Comparison of ENCODE assay signal across 13 cellular contexts in genomic region chr9:107875571-107875980, GRCh38.
A peak's percentile ranks its signal among the peaks of the same experiment; 100 is the strongest.
DNase-seq lines count a peak whose midpoint lies in the region; ATAC-seq lines count a peak whose summit lies in the region.
"Had no signal": no experiment of that assay in that cellular context is flagged by ENCODE, and none has a peak within 500 bp of the region (broad histone marks: within the 10 kb centered on the region; RNA-seq: fewer than 3 reads in every experiment).

No MANE protein-coding gene starts in this region.

- DNase-seq in EH (ENCODE audit: low read depth), result peak; percentile 25
- peak; percentile 97 for DNase-seq in fibroblast of gingiva (ENCODE audit: low read depth)
- DNase-seq in activated CD4-positive, alpha-beta T cell treated with anti-CD3 and anti-CD28 coated beads for 1 hour, result no peak
- DNase-seq in GDM1 (lab: John Stamatoyannopoulos, UW), result no peak
- no peak for DNase-seq in Ammon's horn (ENCODE audit: low spot score)
- DNase-seq: activated naive CD4-positive, alpha-beta T cell treated with Interleukin-2 at 50 U/mL for 16 hours; GF-D8; HFFc6; NCI-H226; PC-9 had no signal

- peak; percentile 55 for ATAC-seq in GM19455 (IDR thresholded peaks at IDR 0.05; ENCODE audit: unreplicated experiment)
- peak; percentile 52 for ATAC-seq in HG03108 (IDR thresholded peaks at IDR 0.05; ENCODE audit: unreplicated experiment)
- ATAC-seq in GM21619 (IDR thresholded peaks at IDR 0.05; ENCODE audit: unreplicated experiment), result no peak

Comparison
In these comparisons a context has a peak if more than half of its experiments do, and no peak if none do; other contexts are left out.
1. DNase-seq: peak in EH (single experiment) and fibroblast of gingiva (single experiment); none in activated CD4-positive, alpha-beta T cell treated with anti-CD3 and anti-CD28 coated beads for 1 hour (single experiment), GDM1 (single experiment) and Ammon's horn (single experiment).